Comparison of ENCODE assay signal across 14 cellular contexts in the genomic region with DNA sequence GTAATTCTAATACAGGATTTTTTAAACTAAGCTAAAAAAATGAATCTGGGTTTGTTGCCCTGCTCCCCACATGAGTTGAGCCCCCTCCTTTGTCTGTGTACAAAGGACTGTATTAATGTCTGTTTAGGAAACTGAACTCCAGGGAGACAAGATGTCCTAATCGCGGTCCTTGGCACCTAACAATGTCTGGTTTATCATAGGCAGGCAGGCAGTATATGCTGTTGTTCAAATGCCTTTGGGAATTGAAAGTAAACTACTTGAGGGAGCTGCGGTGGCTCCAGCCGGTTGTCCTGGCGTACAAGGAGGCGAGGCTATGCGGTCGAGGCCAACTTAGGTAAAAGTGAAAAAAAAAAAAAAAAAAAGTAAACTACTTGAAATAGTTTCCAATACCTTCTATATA.
"Had no signal": no experiment of that assay in that cellular context is flagged by ENCODE, and none has a peak within 500 bp of the region (broad histone marks: within the 10 kb centered on the region; RNA-seq: fewer than 3 reads in every experiment).

No MANE protein-coding gene starts in this region.

- DNase-seq: activated CD4-positive, alpha-beta T cell treated with anti-CD3 and anti-CD28 coated beads, Interleukin-2, amount 10 ng/mL, durations not matched to agents 7 days and 5 days; activated CD4-positive, CD25-positive, alpha-beta regulatory T cell; activated CD8-positive, alpha-beta memory T cell treated with anti-CD3 and anti-CD28 coated beads, Interleukin-2, amount 50 U/mL, for 48 hours; activated gamma-delta T cell; activated naive CD8-positive, alpha-beta T cell treated with anti-CD3 and anti-CD28 coated beads for 36 hours; activated T-cell treated with anti-CD3 and anti-CD28 coated beads, Interleukin-2, amount 50 U/mL, for 72 hours; cerebellar nuclear complex; hippocampal formation; kidney glomerular epithelial cell; mesendoderm; stimulated activated CD4-positive, alpha-beta T cell treated with anti-CD3 and anti-CD28 coated beads, Interleukin-4, amount 100 ng/mL, for 24 hours; stimulated activated naive CD4-positive, alpha-beta T cell treated with Interleukin-2 at 50 U/mL for 16 hours; testis; upper lobe of left lung had no signal

- H3K27ac ChIP-seq: testis, upper lobe of left lung had no signal

- ATAC-seq: activated T-cell treated with anti-CD3 and anti-CD28 coated beads, Interleukin-2, amount 50 U/mL, for 72 hours had no signal

- H3K4me3 ChIP-seq: testis, upper lobe of left lung had no signal

- H3K4me1 ChIP-seq: testis had no signal

- H3K27me3 ChIP-seq: testis, upper lobe of left lung had no signal

- H3K9me3 ChIP-seq: testis, upper lobe of left lung had no signal
